In genomic region chr17:74987418-74987908, GRCh38 we compare ENCODE assay signal across 8 cellular contexts. TPM values are rescaled to one million over a fixed set of nuclear protein-coding genes. Genes with fewer than 3 reads are reported as not detected.
A peak's percentile ranks its signal among the peaks of the same experiment; 100 is the strongest.
DNase-seq lines count a peak whose midpoint lies in the region; ATAC-seq and TF ChIP-seq lines count a peak whose summit lies in the region.

CDR2L (plus strand) TSS chr17:74987632; CDS start chr17:74988044, 412 bp downstream.

- H3K9me3 Mint-ChIP-seq in activated naive CD4-positive, alpha-beta T cell treated with anti-CD3 and anti-CD28 coated beads, Interleukin-2, amount 50 U/mL, for 72 hours, result no peaks in the 10 kb centered on the region

- H3K27ac ChIP-seq in suprapubic skin, result peak within 1 kb of the TSS; percentile 94

- WGBS in suprapubic skin, result under 1% methylated on average over 36 of the region's 51 CpGs

- no peak for TF ChIP-seq CTCF in HFF-Myc (IDR thresholded peaks at IDR 0.05; ENCODE audit: low read depth, low read length, missing control alignments)
- no peak for TF ChIP-seq CTCF in suprapubic skin (IDR thresholded peaks at IDR 0.05)

- peaks cover 43% of the 10 kb centered on the region for H3K4me1 ChIP-seq in suprapubic skin

- no peak within 1 kb of the TSS for H3K27ac Mint-ChIP-seq in activated naive CD4-positive, alpha-beta T cell treated with anti-CD3 and anti-CD28 coated beads, Interleukin-2, amount 50 U/mL, for 72 hours

- H3K36me3 Mint-ChIP-seq in activated naive CD4-positive, alpha-beta T cell treated with anti-CD3 and anti-CD28 coated beads, Interleukin-2, amount 50 U/mL, for 72 hours, result no peaks in the 10 kb centered on the region

- DNase-seq in ELR (ENCODE audit: low read depth) (peak; percentile 95), HFF-Myc (ENCODE audit: extremely low read depth, low read depth) (no peak), NCI-H1048 (lab: John Stamatoyannopoulos, UW) (peak; percentile 75), glomerular endothelial cell (ENCODE audit: extremely low read depth, low read depth, low spot score) (peak; percentile 45), occipital lobe (lab: John Stamatoyannopoulos, UW) (peak; percentile 93), suprapubic skin (ENCODE audit: low spot score in 2 of 2) (peak; percentile 97 to 98)
- DNase-seq in activated naive CD4-positive, alpha-beta T cell treated with anti-CD3 and anti-CD28 coated beads, Interleukin-2, amount 50 U/mL, for 72 hours (ENCODE audit: low spot score in 2 of 2), result peak; percentile 91 to 95

- H3K4me3 ChIP-seq in HFF-Myc (replicated peaks; ENCODE audit: low read depth, low read length) (peak within 1 kb of the TSS; percentile 59), suprapubic skin (peak within 1 kb of the TSS; percentile 90)

- H3K36me3 ChIP-seq in suprapubic skin, result no peaks in the 10 kb centered on the region

- peak; percentile 45 to 77 for TF ChIP-seq POLR2A in suprapubic skin (IDR thresholded peaks at IDR 0.05)

- H3K9me3 ChIP-seq in suprapubic skin, result no peaks in the 10 kb centered on the region

- TF ChIP-seq EP300 in suprapubic skin (IDR thresholded peaks at IDR 0.05), result no peak

- ATAC-seq in SK-N-SH treated with all-trans-retinoic acid at 6 μM for 48 hours, result peak; percentile 90
- ATAC-seq in activated naive CD4-positive, alpha-beta T cell treated with anti-CD3 and anti-CD28 coated beads, Interleukin-2, amount 50 U/mL, for 72 hours, result peak; percentile 97 to 98

- no peaks in the 10 kb centered on the region for H3K27me3 ChIP-seq in suprapubic skin

TF ChIP-seq in SK-N-SH treated with all-trans-retinoic acid at 6 μM for 48 hours, 23 proteins besides CTCF, POLR2A, EP300 and RAD21:
- 0 out of 2 replicates have a peak, but pooled peaks have one; percentile 12 for TF ChIP-seq TSHZ2 (CRISPR knock-in tag; IDR thresholded peaks at IDR 0.05)
- no peak for TF ChIP-seq ESRRG (CRISPR knock-in tag; IDR thresholded peaks at IDR 0.05)
- no peak for TF ChIP-seq BACH2 (CRISPR knock-in tag; IDR thresholded peaks at IDR 0.05; ENCODE audit: borderline replicate concordance)
- no peak for TF ChIP-seq ZC3H10 (CRISPR knock-in tag; IDR thresholded peaks at IDR 0.05)
- TF ChIP-seq CSRNP3 (CRISPR knock-in tag; IDR thresholded peaks at IDR 0.05), result no peak
- TF ChIP-seq CREB5 (CRISPR knock-in tag; IDR thresholded peaks at IDR 0.05; ENCODE audit: low read depth), result no peak
- no peak for TF ChIP-seq ZFP30 (CRISPR knock-in tag; IDR thresholded peaks at IDR 0.05)
- no peak for TF ChIP-seq ARNTL (CRISPR knock-in tag; IDR thresholded peaks at IDR 0.05; ENCODE audit: borderline replicate concordance, low read depth)
- TF ChIP-seq RARB (CRISPR knock-in tag; IDR thresholded peaks at IDR 0.05), result no peak
- no peak for TF ChIP-seq PATZ1 (CRISPR knock-in tag; IDR thresholded peaks at IDR 0.05; ENCODE audit: borderline replicate concordance)
- no peak for TF ChIP-seq ZFP3 (CRISPR knock-in tag; IDR thresholded peaks at IDR 0.05)
- no peak for TF ChIP-seq OSR1 (CRISPR knock-in tag; IDR thresholded peaks at IDR 0.05)
- no peak for TF ChIP-seq PPARA (CRISPR knock-in tag; IDR thresholded peaks at IDR 0.05; ENCODE audit: borderline replicate concordance)
- TF ChIP-seq ZNF70 (CRISPR knock-in tag; IDR thresholded peaks at IDR 0.05), result no peak
- peak; percentile 41; the same call in 1 of the 2 replicates for TF ChIP-seq CSDC2 (CRISPR knock-in tag; IDR thresholded peaks at IDR 0.05)

RNA-seq across cellular contexts. Expression of gene CDR2L, which starts in this region (rescaled TPM):
- 1 to 10 TPM; 1.5 TPM for total RNA-seq in activated naive CD4-positive, alpha-beta T cell treated with anti-CD3 and anti-CD28 coated beads, Interleukin-2, amount 50 U/mL, for 72 hours
- total RNA-seq in glomerular endothelial cell (40.7 and 63.5 TPM in 2 replicates), occipital lobe (4.5 TPM), suprapubic skin (1 to 10 TPM; 5.6 to 8.6 (median 6.9) TPM)
